In genomic region chr6:41555326-41556300, GRCh38 we compare ENCODE assay signal across 21 cellular contexts. TPM values are rescaled to one million over a fixed set of nuclear protein-coding genes. Genes with fewer than 3 reads are reported as not detected.
DNase-seq lines count a peak whose midpoint lies in the region; ATAC-seq lines count a peak whose summit lies in the region.
"Had no signal": no experiment of that assay in that cellular context is flagged by ENCODE, and none has a peak within 500 bp of the region (broad histone marks: within the 10 kb centered on the region; RNA-seq: fewer than 3 reads in every experiment).

No MANE protein-coding gene starts in this region.

- no peaks in the 10 kb centered on the region for H3K36me3 ChIP-seq in HUES64 (ENCODE audit: insufficient read depth, low read length)
- H3K36me3 ChIP-seq in iPS-15b (ENCODE audit: control insufficient read depth, insufficient read depth, low read length) = peaks cover 8% of the 10 kb centered on the region
- peaks cover 7% of the 10 kb centered on the region for H3K36me3 ChIP-seq in mucosa of stomach (ENCODE audit: control insufficient read depth, insufficient read depth, low read length)

- H3K4me3 ChIP-seq in HUES64 (ENCODE audit: low read length) (peak overlapping the region; percentile 23), iPS-15b (ENCODE audit: low read depth, low read length) (peak overlapping the region; percentile 2), mucosa of stomach (ENCODE audit: low read length) (no peak overlapping the region)
- H3K4me3 ChIP-seq: GM23248 had no signal

- H3K9ac ChIP-seq in HUES64 (ENCODE audit: low read depth, low read length) (no peak overlapping the region), iPS-15b (ENCODE audit: low read depth, low read length) (no peak overlapping the region), mucosa of stomach (ENCODE audit: low read length) (peak overlapping the region; percentile 12)
- H3K9ac ChIP-seq: GM23248 had no signal

- 21% methylated on average over 15 of the region's 15 CpGs for WGBS in HUES64

- H3K4me1 ChIP-seq in HUES64 (ENCODE audit: insufficient read depth, low read length) (peaks cover 65% of the 10 kb centered on the region), iPS-15b (ENCODE audit: control insufficient read depth, insufficient read depth, low read length) (peaks cover 45% of the 10 kb centered on the region), mucosa of stomach (ENCODE audit: control insufficient read depth, insufficient read depth, low read length) (peaks cover 71% of the 10 kb centered on the region)

- H3K27me3 ChIP-seq in HUES64 (ENCODE audit: insufficient read depth, low read length) (peaks cover 96% of the 10 kb centered on the region), iPS-15b (ENCODE audit: control insufficient read depth, insufficient read depth, low read length) (peaks cover 83% of the 10 kb centered on the region), mucosa of stomach (ENCODE audit: control insufficient read depth, insufficient read depth, low read length) (no peaks in the 10 kb centered on the region)

- ATAC-seq in HG02571 (IDR thresholded peaks at IDR 0.05; ENCODE audit: unreplicated experiment) = no peak
- ATAC-seq: PC-3, SK-N-SH treated with all-trans-retinoic acid at 6 μM for 48 hours had no signal

- H3K27ac ChIP-seq in HUES64 (ENCODE audit: low read depth, low read length) = no peak overlapping the region
- H3K27ac ChIP-seq: 22Rv1, GM23248 had no signal

- DNase-seq in NCI-H1105 treated with DMSO at 0.1 percent for 48 hours (lab: John Stamatoyannopoulos, UW) (peak; percentile 48), NCI-H1105 (lab: John Stamatoyannopoulos, UW) (no peak), COLO829 (ENCODE audit: low spot score) (no peak), HPDE6-E6E7 (ENCODE audit: extremely low spot score) (no peak)
- DNase-seq: GF-D8, GM23248, Kasumi-1, NCI-H1092 treated with DMSO at 0.1 percent for 48 hours, NCI-H187 treated with DMSO at 0.1 percent for 48 hours, NCI-H2227 treated with DMSO at 0.1 percent for 48 hours, NCI-H510A treated with DMSO at 0.1 percent for 48 hours, NCI-H82, PC-3, RPMI8226, SIG-M5 had no signal

- no peaks in the 10 kb centered on the region for H3K9me3 ChIP-seq in HUES64 (ENCODE audit: insufficient read depth, low read depth, low read length)
- no peaks in the 10 kb centered on the region for H3K9me3 ChIP-seq in iPS-15b (ENCODE audit: control insufficient read depth, insufficient read depth, low read length)
- H3K9me3 ChIP-seq in mucosa of stomach (ENCODE audit: control insufficient read depth, low read length) = no peaks in the 10 kb centered on the region

RNA-seq across cellular contexts. Expression of gene FOXP4, which starts 9.4 kb away (rescaled TPM):
- 17.5 TPM for polyA plus RNA-seq in HUES64 (2013, experiment 1 of 2)
- 21.1 TPM for polyA plus RNA-seq in HUES64 (2013, experiment 2 of 2)
